Comparison of ENCODE assay signal across 9 cellular contexts in genomic region chr5:147188200-147189108, GRCh38. TPM values are rescaled to one million over a fixed set of nuclear protein-coding genes. Genes with fewer than 3 reads are reported as not detected.
DNase-seq lines count a peak whose midpoint lies in the region; ATAC-seq and TF ChIP-seq lines count a peak whose summit lies in the region.
"Had no signal": no experiment of that assay in that cellular context is flagged by ENCODE, and none has a peak within 500 bp of the region (broad histone marks: within the 10 kb centered on the region; RNA-seq: fewer than 3 reads in every experiment).

No MANE protein-coding gene starts in this region.

- no peaks in the 10 kb centered on the region for H3K36me3 Mint-ChIP-seq in stimulated activated naive B cell treated with anti-CD40 and anti-IgM and Interleukin-4, amounts not matched to agents 10 μg/mL and 1 μg/mL and 100 μg/mL, for 72 hours
- H3K36me3 Mint-ChIP-seq: IgD-negative memory B cell had no signal

- no peak overlapping the region for H3K4me3 Mint-ChIP-seq in stimulated activated naive B cell treated with anti-CD40 and anti-IgM and Interleukin-4, amounts not matched to agents 10 μg/mL and 1 μg/mL and 100 μg/mL, for 72 hours
- H3K4me3 Mint-ChIP-seq: IgD-negative memory B cell had no signal

- H3K27me3 Mint-ChIP-seq in stimulated activated naive B cell treated with anti-CD40 and anti-IgM and Interleukin-4, amounts not matched to agents 10 μg/mL and 1 μg/mL and 100 μg/mL, for 72 hours: peaks cover 4 to 6% of the 10 kb centered on the region in 2 donors

- H3K4me1 ChIP-seq in left lung: no peaks in the 10 kb centered on the region

- H3K4me3 ChIP-seq in GM12875 (ENCODE audit: low read depth, low read length) (no peak overlapping the region), SU-DHL-6 (ENCODE audit: insufficient read depth, low read length, poor library complexity, severe bottlenecking) (no peak overlapping the region), choroid plexus epithelial cell (ENCODE audit: low read depth, low read length) (no peak overlapping the region), left lung (no peak overlapping the region)

- H3F3A ChIP-seq in SU-DHL-6 (ENCODE audit: insufficient read depth): no peaks in the 10 kb centered on the region

- no peaks in the 10 kb centered on the region for H3K9me3 ChIP-seq in SU-DHL-6 (ENCODE audit: insufficient read depth, low read length)
- H3K9me3 ChIP-seq in left lung: no peaks in the 10 kb centered on the region

- no peak overlapping the region for H3K27ac Mint-ChIP-seq in stimulated activated naive B cell treated with anti-CD40 and anti-IgM and Interleukin-4, amounts not matched to agents 10 μg/mL and 1 μg/mL and 100 μg/mL, for 72 hours
- H3K27ac Mint-ChIP-seq: IgD-negative memory B cell had no signal

- no peaks in the 10 kb centered on the region for H3K9me2 ChIP-seq in SU-DHL-6 (replicated peaks; ENCODE audit: insufficient read depth, low read length)

- no peak overlapping the region for H2AFZ ChIP-seq in SU-DHL-6 (ENCODE audit: low read depth, low read length, severe bottlenecking)

- H3K9ac ChIP-seq in SU-DHL-6 (ENCODE audit: low read length): no peak overlapping the region

- H3K79me2 ChIP-seq in SU-DHL-6 (ENCODE audit: insufficient read depth, low read length): no peaks in the 10 kb centered on the region

- DNase-seq in AG08395 (ENCODE audit: low spot score): peak; percentile 74
- DNase-seq in NCI-H128 (lab: John Stamatoyannopoulos, UW; ENCODE audit: unreplicated experiment): peak; percentile 21
- peak; percentile 86 for DNase-seq in choroid plexus epithelial cell (ENCODE audit: low read depth)
- DNase-seq in left lung: no peak
- DNase-seq in stimulated activated naive B cell treated with anti-CD40 and anti-IgM and Interleukin-4, amounts not matched to agents 10 μg/mL and 1 μg/mL and 100 μg/mL, for 72 hours: peak; percentile 7

- peaks cover 0 to 2% of the 10 kb centered on the region in 2 donors for H3K9me3 Mint-ChIP-seq in stimulated activated naive B cell treated with anti-CD40 and anti-IgM and Interleukin-4, amounts not matched to agents 10 μg/mL and 1 μg/mL and 100 μg/mL, for 72 hours

- peaks cover 1 to 5% of the 10 kb centered on the region in 2 donors for H3K4me1 Mint-ChIP-seq in stimulated activated naive B cell treated with anti-CD40 and anti-IgM and Interleukin-4, amounts not matched to agents 10 μg/mL and 1 μg/mL and 100 μg/mL, for 72 hours

- no peaks in the 10 kb centered on the region for H3K36me3 ChIP-seq in SU-DHL-6 (ENCODE audit: low read length)
- no peaks in the 10 kb centered on the region for H3K36me3 ChIP-seq in left lung

- intact Hi-C loops in left lung (cut with DNase I): no loop called here

- H3K4me2 ChIP-seq in SU-DHL-6 (ENCODE audit: low read depth, low read length, poor library complexity, severe bottlenecking): no peak overlapping the region

- H3K27ac ChIP-seq in SU-DHL-6 (ENCODE audit: low read depth, low read length): no peak overlapping the region
- no peak overlapping the region for H3K27ac ChIP-seq in left lung

- ATAC-seq in HG02759 (IDR thresholded peaks at IDR 0.05; ENCODE audit: unreplicated experiment) (peak; percentile 88), left lung (peak; percentile 92)
- peak; percentile 56 to 59 for ATAC-seq in stimulated activated naive B cell treated with anti-CD40 and anti-IgM and Interleukin-4, amounts not matched to agents 10 μg/mL and 1 μg/mL and 100 μg/mL, for 72 hours (replicated peaks)

- H3K27me3 ChIP-seq in SU-DHL-6 (ENCODE audit: low read length) (no peaks in the 10 kb centered on the region), left lung (peaks cover 0 to 5% of the 10 kb centered on the region in 2 donors)

- H4K20me1 ChIP-seq in SU-DHL-6 (ENCODE audit: low read depth, low read length): no peaks in the 10 kb centered on the region

- TF ChIP-seq CTCF in GM12875 (IDR thresholded peaks at IDR 0.05; ENCODE audit: borderline replicate concordance, insufficient read depth, low read depth, low read length): peak; percentile 59
- peak; percentile 66 for TF ChIP-seq CTCF in SU-DHL-6 (IDR thresholded peaks at IDR 0.05; ENCODE audit: insufficient read depth, low read length, poor library complexity, severe bottlenecking)
- TF ChIP-seq CTCF in choroid plexus epithelial cell (conservative IDR thresholded peaks at IDR 0.05; ENCODE audit: low read depth, low read length): peak; percentile 80
- peak; percentile 74 to 94 for TF ChIP-seq CTCF in left lung (IDR thresholded peaks at IDR 0.05)

RNA-seq across cellular contexts. Expression of gene STK32A, which starts 46.4 kb away (rescaled TPM):
- total RNA-seq in left lung: 10 to 100 TPM in 1 of 2 donors, 1 to 10 TPM in 1; 7.7 to 22.5 TPM

Comparison
In these comparisons a context has a peak if more than half of its experiments do, and no peak if none do; other contexts are left out.
1. DNase-seq: peak in AG08395 (single experiment), NCI-H128 (single experiment), choroid plexus epithelial cell (single experiment) and stimulated activated naive B cell treated with anti-CD40 and anti-IgM and Interleukin-4, amounts not matched to agents 10 μg/mL and 1 μg/mL and 100 μg/mL, for 72 hours (single experiment); none in left lung (0 of 2).
2. Peak in every context shown above with its lines, with median percentiles within 50 percentile points of each other: CTCF ChIP-seq and ATAC-seq.